ENCODE assay signal across 28 cellular contexts in the genomic region with DNA sequence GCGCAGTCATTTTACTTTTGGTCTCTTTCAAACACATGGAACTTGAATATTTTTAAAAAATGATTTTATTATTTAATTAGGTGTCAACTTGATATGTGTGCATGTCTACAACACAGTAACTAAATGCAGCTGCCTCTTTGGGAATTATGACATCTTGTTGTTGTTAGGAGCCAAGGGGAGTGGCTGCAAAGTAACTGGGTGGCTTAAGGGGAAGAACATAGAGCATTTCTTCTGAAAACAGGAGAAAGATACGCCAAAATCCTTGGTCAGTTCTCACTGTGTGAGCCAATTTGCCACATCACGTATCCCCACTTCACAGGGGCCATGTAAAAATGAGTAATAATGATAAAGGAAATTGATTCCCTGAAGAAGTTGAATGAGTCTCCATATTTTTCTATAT.
DNase-seq lines count a peak whose midpoint lies in the region; ATAC-seq and TF ChIP-seq lines count a peak whose summit lies in the region.
"Had no signal": no experiment of that assay in that cellular context is flagged by ENCODE, and none has a peak within 500 bp of the region (broad histone marks: within the 10 kb centered on the region; RNA-seq: fewer than 3 reads in every experiment).

No MANE protein-coding gene starts in this region.

- H3K9me3 ChIP-seq in heart left ventricle, result no peaks in the 10 kb centered on the region
- H3K9me3 ChIP-seq in left ventricle myocardium inferior (replicated peaks), result peaks cover 4% of the 10 kb centered on the region
- no peaks in the 10 kb centered on the region for H3K9me3 ChIP-seq in heart right ventricle
- no peaks in the 10 kb centered on the region for H3K9me3 ChIP-seq in trophoblast cell (ENCODE audit: insufficient read depth, low read depth, low read length)
- H3K9me3 ChIP-seq: lower lobe of right lung, transverse colon had no signal

- H4K12ac ChIP-seq in trophoblast cell (ENCODE audit: low read depth, low read length), result no peak overlapping the region

- H3K4me1 ChIP-seq in heart left ventricle (no peaks in the 10 kb centered on the region), left ventricle myocardium inferior (no peaks in the 10 kb centered on the region), heart right ventricle (peaks cover 0 to 8% (median 0%) of the 10 kb centered on the region in 9 donors), trophoblast cell (ENCODE audit: control insufficient read depth in 1 of 2, insufficient read depth in 2 of 2, low read length in 2 of 2) (peaks cover 0 to 8% of the 10 kb centered on the region in 2 experiments)
- H3K4me1 ChIP-seq: lower lobe of right lung had no signal

- CTCF ChIA-PET in GM10248 (lab: Yijun Ruan, JAX), result no interaction called here

- H3K4me3 ChIP-seq in heart left ventricle, result no peak overlapping the region
- H3K4me3 ChIP-seq in left ventricle myocardium inferior, result no peak overlapping the region
- H3K4me3 ChIP-seq in heart right ventricle, result no peak overlapping the region
- H3K4me3 ChIP-seq in trophoblast cell (ENCODE audit: low read depth, low read length), result no peak overlapping the region
- H3K4me3 ChIP-seq: lower lobe of right lung, transverse colon had no signal

- peak in 3 of 4 donors; percentile 20 to 58 (median 33) for ATAC-seq in heart left ventricle
- ATAC-seq in heart right ventricle, result peak in 6 of 8 donors; percentile 37 to 79 (median 59)
- ATAC-seq: lower lobe of right lung, natural killer cell, WTC11 had no signal

- peak overlapping the region; percentile 76 for H2BK120ac ChIP-seq in trophoblast cell (ENCODE audit: insufficient read depth, low read length, poor library complexity)

- DNase-seq in heart left ventricle (peak in 2 of 5 donors; percentile 8 to 18), left ventricle myocardium inferior (no peak), heart right ventricle (peak in 1 of 2 donors; percentile 3), trophoblast cell (no peak), cerebellum (ENCODE audit: low spot score) (no peak), GM10248 (ENCODE audit: extremely low spot score) (no peak), NCI-H524 (lab: John Stamatoyannopoulos, UW) (no peak), SIG-M5 treated with dmso at 0.1 percent for 504 hours (lab: John Stamatoyannopoulos, UW; ENCODE audit: unreplicated experiment) (no peak)
- DNase-seq: activated CD4-positive, alpha-beta T cell treated with anti-CD3 and anti-CD28 coated beads, Interleukin-2, amount 10 ng/mL, durations not matched to agents 24 days and 14 days; activated CD8-positive, alpha-beta memory T cell treated with anti-CD3 and anti-CD28 coated beads for 24 hours; activated naive CD4-positive, alpha-beta T cell treated with anti-CD3 and anti-CD28 coated beads, Interleukin-2, amount 50 U/mL, for 16 hours; activated T-cell treated with anti-CD3 and anti-CD28 coated beads for 4 hours; AML-193; amniotic stem cell; brain microvascular endothelial cell; CD4-positive, alpha-beta T cell; DMS79 treated with DMSO at 0.1 percent for 48 hours; GF-D8; head of caudate nucleus; lower lobe of right lung; natural killer cell; NCI-H146; NCI-H2107; NCI-H446; NCI-H82; stimulated activated CD4-positive, alpha-beta T cell treated with anti-CD3 and anti-CD28 coated beads, Interleukin-2, amount 100 ng/mL, for 48 hours; transverse colon had no signal

- H4K91ac ChIP-seq in trophoblast cell (ENCODE audit: low read depth, low read length), result peak overlapping the region; percentile 81

- no peak overlapping the region for H3K4me2 ChIP-seq in trophoblast cell (ENCODE audit: low read length)

- H3K27me3 ChIP-seq in heart left ventricle, result no peaks in the 10 kb centered on the region
- no peaks in the 10 kb centered on the region for H3K27me3 ChIP-seq in left ventricle myocardium inferior (ENCODE audit: low read depth)
- no peaks in the 10 kb centered on the region for H3K27me3 ChIP-seq in heart right ventricle
- H3K27me3 ChIP-seq in trophoblast cell (ENCODE audit: insufficient read depth, low read length), result no peaks in the 10 kb centered on the region
- H3K27me3 ChIP-seq: brain microvascular endothelial cell, transverse colon had no signal

- H3K27ac ChIP-seq in heart left ventricle (no peak overlapping the region), left ventricle myocardium inferior (replicated peaks) (no peak overlapping the region), heart right ventricle (no peak overlapping the region), trophoblast cell (ENCODE audit: low read depth, low read length) (peak overlapping the region; percentile 23)
- H3K27ac ChIP-seq: brain microvascular endothelial cell, lower lobe of right lung, transverse colon had no signal

- H2AK5ac ChIP-seq in trophoblast cell (ENCODE audit: low read length), result no peak overlapping the region

- H3K4ac ChIP-seq in trophoblast cell (ENCODE audit: low read depth, low read length), result peak overlapping the region; percentile 52

- no peak overlapping the region for H3K9ac ChIP-seq in trophoblast cell (ENCODE audit: low read length)

- no peak overlapping the region for H2AFZ ChIP-seq in trophoblast cell (ENCODE audit: insufficient read depth, low read length, poor library complexity)

- POLR2A ChIA-PET in GM10248 (lab: Yijun Ruan, JAX), result no interaction called here

- H4K8ac ChIP-seq in trophoblast cell (ENCODE audit: low read depth, low read length), result peak overlapping the region; percentile 13

- peak overlapping the region; percentile 79 for H2BK5ac ChIP-seq in trophoblast cell (ENCODE audit: low read depth, low read length, poor library complexity)

- peaks cover 8% of the 10 kb centered on the region for H3K79me1 ChIP-seq in trophoblast cell (ENCODE audit: low read length)

- H3K36me3 ChIP-seq in heart left ventricle, result no peaks in the 10 kb centered on the region
- H3K36me3 ChIP-seq in left ventricle myocardium inferior, result no peaks in the 10 kb centered on the region
- H3K36me3 ChIP-seq in heart right ventricle, result no peaks in the 10 kb centered on the region
- H3K36me3 ChIP-seq in trophoblast cell (ENCODE audit: control insufficient read depth in 1 of 2, insufficient read depth in 2 of 2, low read length in 2 of 2), result no peaks in the 10 kb centered on the region
- H3K36me3 ChIP-seq: brain microvascular endothelial cell, lower lobe of right lung, transverse colon had no signal

- peak overlapping the region; percentile 66 for H3K14ac ChIP-seq in trophoblast cell (ENCODE audit: low read length)

- no peak for TF ChIP-seq CTCF in heart left ventricle (IDR thresholded peaks at IDR 0.05)
- TF ChIP-seq CTCF in left ventricle myocardium inferior (IDR thresholded peaks at IDR 0.05; ENCODE audit: borderline replicate concordance), result no peak
- no peak for TF ChIP-seq CTCF in heart right ventricle (IDR thresholded peaks at IDR 0.05)
- no peak for TF ChIP-seq CTCF in GM10248 (IDR thresholded peaks at IDR 0.05; ENCODE audit: control extremely low read depth, extremely low read depth, low read depth, missing control alignments)

- no peak overlapping the region for H3K23ac ChIP-seq in trophoblast cell (ENCODE audit: low read length)

- H2BK12ac ChIP-seq in trophoblast cell (ENCODE audit: low read length), result peak overlapping the region; percentile 90

- no peak overlapping the region for H3K18ac ChIP-seq in trophoblast cell (ENCODE audit: low read length)

- TF ChIP-seq POLR2A in heart left ventricle (IDR thresholded peaks at IDR 0.05), result no peak

- WGBS in heart left ventricle, 4 donors, result 80 to 86% (median 82%) methylated on average over 3 of the region's 3 CpGs
- 75 to 79% methylated on average over 3 of the region's 3 CpGs for WGBS in heart right ventricle, 2 donors
- no CpG with 5 or more reads among the region's 3 CpGs for WGBS in trophoblast cell (ENCODE audit: extremely low coverage, insufficient coverage, insufficient read length)

- intact Hi-C loops in heart left ventricle (cut with DNase I) (no loop called here), left ventricle myocardium inferior (cut with micrococcal nuclease) (no loop called here), heart right ventricle (cut with DNase I) (no loop called here)

- H3K79me2 ChIP-seq in trophoblast cell (ENCODE audit: control insufficient read depth, insufficient read depth, low read length, poor library complexity), result no peaks in the 10 kb centered on the region
